In the genomic region with DNA sequence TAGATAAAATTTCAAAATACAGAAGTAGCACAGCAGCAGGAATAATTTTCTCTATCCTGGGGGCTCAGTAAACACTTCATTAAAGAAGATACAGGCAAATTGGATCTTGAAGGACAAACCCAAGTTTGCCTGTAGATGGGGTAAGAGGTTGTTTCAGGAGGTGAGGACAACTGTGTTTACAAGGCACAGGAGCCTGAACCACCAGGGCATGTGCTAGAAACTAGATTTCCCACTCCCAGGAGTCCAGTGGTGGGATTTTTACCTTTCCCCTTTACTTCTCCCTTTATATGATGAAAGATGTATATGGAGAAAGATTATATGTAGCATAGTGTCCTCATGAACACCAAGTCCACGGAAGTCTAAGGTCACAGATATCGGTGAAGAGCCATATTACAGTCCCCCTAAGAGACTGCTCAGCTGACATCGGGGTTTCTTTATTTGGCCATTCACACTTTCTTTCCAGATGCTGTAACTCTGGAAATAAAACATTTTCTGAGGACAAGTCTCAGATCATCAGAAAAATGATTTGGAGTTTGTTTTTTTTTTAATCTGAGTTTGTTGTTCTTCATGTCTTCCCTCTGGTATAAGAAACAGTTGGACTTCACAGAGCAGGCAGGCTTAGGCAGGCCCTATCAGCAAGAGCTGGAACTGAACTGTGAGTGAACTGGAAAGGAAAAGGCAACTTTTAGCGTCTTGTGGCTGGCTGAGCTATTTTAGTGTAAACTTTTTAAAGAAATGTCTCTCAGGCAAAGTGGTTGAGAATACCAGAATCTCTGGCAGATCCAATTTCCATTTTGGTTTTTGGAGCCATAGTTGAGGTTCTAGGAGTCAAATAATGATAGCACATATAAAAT, we compare ENCODE assay signal across 8 cellular contexts. TPM values are rescaled to one million over a fixed set of nuclear protein-coding genes. Genes with fewer than 3 reads are reported as not detected.
DNase-seq lines count a peak whose midpoint lies in the region; ATAC-seq and TF ChIP-seq lines count a peak whose summit lies in the region.

No MANE protein-coding gene starts in this region.

- 74 to 87% methylated on average over 4 of the region's 4 CpGs for WGBS in sigmoid colon, 2 donors
- WGBS in lower leg skin, 2 donors = 49 to 57% methylated on average over 4 of the region's 4 CpGs

- peak; percentile 55; the same call in 2 of the 3 replicates for TF ChIP-seq CTCF in GM12872 (IDR thresholded peaks at IDR 0.05; ENCODE audit: insufficient read depth, low read depth, low read length)
- peak; percentile 26 for TF ChIP-seq CTCF in astrocyte of the cerebellum (IDR thresholded peaks at IDR 0.05; ENCODE audit: low read depth, low read length, missing control alignments)
- TF ChIP-seq CTCF in left lung (IDR thresholded peaks at IDR 0.05) = no peak
- peak in 1 of 4 experiments; percentile 18 for TF ChIP-seq CTCF in sigmoid colon (IDR thresholded peaks at IDR 0.05)
- TF ChIP-seq CTCF in lower leg skin (IDR thresholded peaks at IDR 0.05) = no peak

- DNase-seq in astrocyte of the cerebellum (ENCODE audit: low read depth) (no peak), left lung (no peak), sigmoid colon (no peak), UCSD-AML1 (lab: John Stamatoyannopoulos, UW; ENCODE audit: unreplicated experiment) (no peak), lower leg skin (ENCODE audit: low spot score in 2 of 2) (no peak)
- DNase-seq in stimulated activated CD4-positive, alpha-beta T cell treated with anti-CD3 and anti-CD28 coated beads, Interleukin-1b, Interleukin-23, amount 100 ng/mL, for 48 hours = no peak

- H3K36me3 ChIP-seq in left lung (no peaks in the 10 kb centered on the region), sigmoid colon (no peaks in the 10 kb centered on the region)

- TF ChIP-seq EP300 in sigmoid colon (IDR thresholded peaks at IDR 0.05) = no peak

- ATAC-seq in HG03354 (IDR thresholded peaks at IDR 0.05; ENCODE audit: poor library complexity, severe bottlenecking, unreplicated experiment) (peak; percentile 63), left lung (peak; percentile 34)

- no peak overlapping the region for H3K4me3 ChIP-seq in astrocyte of the cerebellum (ENCODE audit: low read depth, low read length)
- H3K4me3 ChIP-seq in left lung = no peak overlapping the region
- no peak overlapping the region for H3K4me3 ChIP-seq in sigmoid colon
- H3K4me3 ChIP-seq in lower leg skin (ENCODE audit: low read depth, poor library complexity, severe bottlenecking) = no peak overlapping the region

- H3K9me3 ChIP-seq in left lung (no peaks in the 10 kb centered on the region), sigmoid colon (no peaks in the 10 kb centered on the region)

- intact Hi-C loops in left lung (cut with DNase I) = no loop called here
- intact Hi-C loops in sigmoid colon (cut with DNase I) = loop anchor here (5.0 kb wide), 1 partner anchor 50 kb away; no protein-coding TSS in a partner anchor
- intact Hi-C loops in lower leg skin (cut with DNase I; ENCODE audit: low total_unique reads) = no loop called here

- H3K27ac ChIP-seq in left lung = peak overlapping the region in 1 of 2 donors; percentile 42
- H3K27ac ChIP-seq in sigmoid colon = peak overlapping the region in 1 of 4 donors; percentile 26

- in situ Hi-C loops in astrocyte of the cerebellum (cut with HindIII; ENCODE audit: low sequenced_read_pairs) = loop anchor here (5.0 kb wide), 1 partner anchor 45 kb away; no protein-coding TSS in a partner anchor

- no peaks in the 10 kb centered on the region for H3K4me1 ChIP-seq in left lung
- H3K4me1 ChIP-seq in sigmoid colon = peaks cover 0 to 12% (median 0%) of the 10 kb centered on the region in 4 donors

- TF ChIP-seq POLR2A in sigmoid colon (IDR thresholded peaks at IDR 0.05) = no peak
- TF ChIP-seq POLR2A in lower leg skin (IDR thresholded peaks at IDR 0.05) = no peak

- no peaks in the 10 kb centered on the region for H3K27me3 ChIP-seq in left lung
- no peaks in the 10 kb centered on the region for H3K27me3 ChIP-seq in sigmoid colon

RNA-seq across cellular contexts. Expression of a gene that starts 8.0 kb away (rescaled TPM):
- total RNA-seq in left lung (10 to 100 TPM; 60.2 to 84.5 TPM), sigmoid colon (10 to 100 TPM; 26.4 to 56.2 (median 38.5) TPM), lower leg skin (10 to 100 TPM; 26.4 to 51.4 (median 40.9) TPM)
- 100 to 1,000 TPM in 1 of 3 donors, 1 to 10 TPM in 2; 6.5 to 100 (median 8.4) TPM for polyA plus RNA-seq in sigmoid colon

Comparison
In these comparisons a context has a peak if more than half of its experiments do, and no peak if none do; other contexts are left out.
1. CTCF ChIP-seq: peak in GM12872 (single experiment) and astrocyte of the cerebellum (single experiment); none in left lung (0 of 2) and lower leg skin (0 of 3).